In the genomic region with DNA sequence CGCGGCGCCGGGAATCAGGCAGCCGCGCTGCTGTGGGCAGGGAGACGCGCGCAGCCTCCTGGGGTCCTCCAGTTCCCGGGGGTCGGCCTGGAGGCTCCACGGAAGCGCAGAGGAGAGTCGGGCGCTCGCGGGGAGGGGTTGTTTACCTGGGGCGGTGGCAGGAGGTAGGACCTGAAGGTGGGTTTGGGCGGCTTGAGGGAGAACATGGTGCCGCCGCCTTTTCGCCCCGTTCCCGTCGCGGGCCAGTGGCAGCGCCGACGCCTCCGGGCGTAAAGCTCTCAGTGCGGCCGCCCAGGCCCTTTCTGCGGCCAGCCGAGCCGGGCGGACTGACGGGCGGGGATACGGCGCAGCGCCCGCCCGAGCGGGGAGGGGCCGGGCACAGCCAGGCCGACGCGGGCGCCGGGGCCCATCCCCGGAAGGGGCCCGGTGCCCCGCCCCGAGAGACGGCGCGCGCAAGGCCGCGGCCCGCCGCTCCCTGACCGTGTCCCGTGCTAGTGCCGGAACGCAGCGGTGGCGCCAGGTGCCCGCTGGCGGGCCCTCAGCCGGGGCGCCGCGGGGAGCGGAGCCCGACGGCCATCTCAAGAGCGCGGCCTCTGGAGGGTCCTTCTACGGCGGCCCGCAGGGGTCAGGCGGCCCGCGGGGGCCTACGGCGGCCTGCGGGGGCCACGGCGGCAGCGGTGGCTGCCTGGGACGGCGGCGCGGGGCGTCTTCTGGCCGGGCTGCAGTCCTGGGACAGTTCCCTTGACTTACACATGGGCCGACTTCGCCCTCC, we compare ENCODE assay signal across 1 cellular context.
TF ChIP-seq lines count a peak whose summit lies in the region.

A gene with protein sequence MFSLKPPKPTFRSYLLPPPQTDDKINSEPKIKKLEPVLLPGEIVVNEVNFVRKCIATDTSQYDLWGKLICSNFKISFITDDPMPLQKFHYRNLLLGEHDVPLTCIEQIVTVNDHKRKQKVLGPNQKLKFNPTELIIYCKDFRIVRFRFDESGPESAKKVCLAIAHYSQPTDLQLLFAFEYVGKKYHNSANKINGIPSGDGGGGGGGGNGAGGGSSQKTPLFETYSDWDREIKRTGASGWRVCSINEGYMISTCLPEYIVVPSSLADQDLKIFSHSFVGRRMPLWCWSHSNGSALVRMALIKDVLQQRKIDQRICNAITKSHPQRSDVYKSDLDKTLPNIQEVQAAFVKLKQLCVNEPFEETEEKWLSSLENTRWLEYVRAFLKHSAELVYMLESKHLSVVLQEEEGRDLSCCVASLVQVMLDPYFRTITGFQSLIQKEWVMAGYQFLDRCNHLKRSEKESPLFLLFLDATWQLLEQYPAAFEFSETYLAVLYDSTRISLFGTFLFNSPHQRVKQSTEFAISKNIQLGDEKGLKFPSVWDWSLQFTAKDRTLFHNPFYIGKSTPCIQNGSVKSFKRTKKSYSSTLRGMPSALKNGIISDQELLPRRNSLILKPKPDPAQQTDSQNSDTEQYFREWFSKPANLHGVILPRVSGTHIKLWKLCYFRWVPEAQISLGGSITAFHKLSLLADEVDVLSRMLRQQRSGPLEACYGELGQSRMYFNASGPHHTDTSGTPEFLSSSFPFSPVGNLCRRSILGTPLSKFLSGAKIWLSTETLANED (minus strand): TSS at position 328 of the 772 bp plus-strand sequence. CDS start 122 bp downstream, at position 206.

TF ChIP-seq in K562, 482 proteins besides CTCF, POLR2A, EP300 and RAD21 (continued from another document and continues in another):
- TF ChIP-seq, protein P1, sequence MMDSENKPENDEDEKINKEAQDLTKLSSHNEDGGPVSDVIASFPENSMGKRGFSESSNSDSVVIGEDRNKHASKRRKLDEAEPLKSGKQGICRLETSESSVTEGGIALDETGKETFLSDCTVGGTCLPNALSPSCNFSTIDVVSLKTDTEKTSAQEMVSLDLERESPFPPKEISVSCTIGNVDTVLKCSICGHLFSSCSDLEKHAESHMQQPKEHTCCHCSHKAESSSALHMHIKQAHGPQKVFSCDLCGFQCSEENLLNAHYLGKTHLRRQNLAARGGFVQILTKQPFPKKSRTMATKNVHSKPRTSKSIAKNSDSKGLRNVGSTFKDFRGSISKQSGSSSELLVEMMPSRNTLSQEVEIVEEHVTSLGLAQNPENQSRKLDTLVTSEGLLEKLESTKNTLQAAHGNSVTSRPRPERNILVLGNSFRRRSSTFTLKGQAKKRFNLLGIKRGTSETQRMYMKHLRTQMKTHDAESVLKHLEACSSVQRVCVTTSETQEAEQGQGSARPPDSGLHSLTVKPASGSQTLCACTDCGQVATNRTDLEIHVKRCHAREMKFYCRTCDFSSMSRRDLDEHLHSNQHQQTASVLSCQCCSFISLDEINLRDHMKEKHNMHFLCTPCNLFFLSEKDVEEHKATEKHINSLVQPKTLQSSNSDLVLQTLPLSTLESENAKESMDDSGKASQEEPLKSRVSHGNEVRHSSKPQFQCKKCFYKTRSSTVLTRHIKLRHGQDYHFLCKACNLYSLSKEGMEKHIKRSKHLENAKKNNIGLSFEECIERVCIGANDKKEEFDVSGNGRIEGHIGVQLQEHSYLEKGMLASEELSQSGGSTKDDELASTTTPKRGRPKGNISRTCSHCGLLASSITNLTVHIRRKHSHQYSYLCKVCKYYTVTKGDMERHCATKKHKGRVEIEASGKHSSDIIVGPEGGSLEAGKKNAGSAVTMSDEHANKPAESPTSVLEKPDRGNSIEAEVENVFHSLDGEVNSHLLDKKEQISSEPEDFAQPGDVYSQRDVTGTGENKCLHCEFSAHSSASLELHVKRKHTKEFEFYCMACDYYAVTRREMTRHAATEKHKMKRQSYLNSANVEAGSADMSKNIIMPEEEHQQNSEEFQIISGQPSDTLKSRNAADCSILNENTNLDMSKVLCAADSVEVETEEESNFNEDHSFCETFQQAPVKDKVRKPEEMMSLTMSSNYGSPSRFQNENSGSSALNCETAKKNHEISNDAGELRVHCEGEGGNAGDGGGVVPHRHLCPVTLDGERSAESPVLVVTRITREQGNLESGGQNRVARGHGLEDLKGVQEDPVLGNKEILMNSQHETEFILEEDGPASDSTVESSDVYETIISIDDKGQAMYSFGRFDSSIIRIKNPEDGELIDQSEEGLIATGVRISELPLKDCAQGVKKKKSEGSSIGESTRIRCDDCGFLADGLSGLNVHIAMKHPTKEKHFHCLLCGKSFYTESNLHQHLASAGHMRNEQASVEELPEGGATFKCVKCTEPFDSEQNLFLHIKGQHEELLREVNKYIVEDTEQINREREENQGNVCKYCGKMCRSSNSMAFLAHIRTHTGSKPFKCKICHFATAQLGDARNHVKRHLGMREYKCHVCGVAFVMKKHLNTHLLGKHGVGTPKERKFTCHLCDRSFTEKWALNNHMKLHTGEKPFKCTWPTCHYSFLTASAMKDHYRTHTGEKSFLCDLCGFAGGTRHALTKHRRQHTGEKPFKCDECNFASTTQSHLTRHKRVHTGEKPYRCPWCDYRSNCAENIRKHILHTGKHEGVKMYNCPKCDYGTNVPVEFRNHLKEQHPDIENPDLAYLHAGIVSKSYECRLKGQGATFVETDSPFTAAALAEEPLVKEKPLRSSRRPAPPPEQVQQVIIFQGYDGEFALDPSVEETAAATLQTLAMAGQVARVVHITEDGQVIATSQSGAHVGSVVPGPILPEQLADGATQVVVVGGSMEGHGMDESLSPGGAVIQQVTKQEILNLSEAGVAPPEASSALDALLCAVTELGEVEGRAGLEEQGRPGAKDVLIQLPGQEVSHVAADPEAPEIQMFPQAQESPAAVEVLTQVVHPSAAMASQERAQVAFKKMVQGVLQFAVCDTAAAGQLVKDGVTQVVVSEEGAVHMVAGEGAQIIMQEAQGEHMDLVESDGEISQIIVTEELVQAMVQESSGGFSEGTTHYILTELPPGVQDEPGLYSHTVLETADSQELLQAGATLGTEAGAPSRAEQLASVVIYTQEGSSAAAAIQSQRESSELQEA (IDR thresholded peaks at IDR 0.05; ENCODE audit: low read depth), result no peak
- TF ChIP-seq MAZ (CRISPR knock-in tag; conservative IDR thresholded peaks at IDR 0.05 in 1 of 2, IDR thresholded peaks at IDR 0.05 in 1 of 2) (peak; percentile 69 to 85), NCOA6 (IDR thresholded peaks at IDR 0.05) (peak; percentile 48; the same call in 1 of the 2 replicates), ZFP1 (CRISPR knock-in tag; IDR thresholded peaks at IDR 0.05) (no peak), ZNF551 (CRISPR knock-in tag; IDR thresholded peaks at IDR 0.05) (no peak), ZNF121 (CRISPR knock-in tag; conservative IDR thresholded peaks at IDR 0.05) (no peak), RBFOX2 (IDR thresholded peaks at IDR 0.05; ENCODE audit: low read depth, low read length) (peak; percentile 91), STAT5A (IDR thresholded peaks at IDR 0.05; ENCODE audit: borderline replicate concordance, low read length) (no peak), EP400 (IDR thresholded peaks at IDR 0.05) (peak; percentile 29; the same call in 1 of the 2 replicates), CBFA2T2 (conservative IDR thresholded peaks at IDR 0.05) (no peak), PML (IDR thresholded peaks at IDR 0.05; ENCODE audit: low read length) (no peak), SMAD3 (CRISPR knock-in tag; conservative IDR thresholded peaks at IDR 0.05) (no peak), NUFIP1 (IDR thresholded peaks at IDR 0.05; ENCODE audit: partially characterized antibody) (no peak), COPS2 (conservative IDR thresholded peaks at IDR 0.05) (no peak), KDM5B (IDR thresholded peaks at IDR 0.05; ENCODE audit: insufficient replicate concordance, low read depth, low read length) (peak; percentile 75), RNF2 (IDR thresholded peaks at IDR 0.05) (no peak; the same call in 1 of the 2 replicates), ZNF778 (CRISPR knock-in tag; IDR thresholded peaks at IDR 0.05) (no peak), NEUROD1 (IDR thresholded peaks at IDR 0.05; ENCODE audit: borderline replicate concordance, low read depth, low read length, partially characterized antibody) (no peak), GABPB2 (CRISPR knock-in tag; conservative IDR thresholded peaks at IDR 0.05) (no peak), MECOM (CRISPR knock-in tag; IDR thresholded peaks at IDR 0.05) (no peak), ZNF197 (CRISPR knock-in tag; IDR thresholded peaks at IDR 0.05; ENCODE audit: low read depth) (no peak), NFE2L1 (tag; IDR thresholded peaks at IDR 0.05; ENCODE audit: borderline replicate concordance, low read depth) (no peak), TAF7 (tag; IDR thresholded peaks at IDR 0.05) (peak; percentile 8; the same call in 1 of the 2 replicates), ZC3H8 (IDR thresholded peaks at IDR 0.05) (no peak), ZNF764 (CRISPR knock-in tag; IDR thresholded peaks at IDR 0.05; ENCODE audit: low read depth) (no peak), U2AF1 (optimal IDR thresholded peaks at IDR 0.05; ENCODE audit: low read depth, low read length) (no peak), ZNF175 (CRISPR knock-in tag; IDR thresholded peaks at IDR 0.05; ENCODE audit: low read depth) (no peak), NFYB (IDR thresholded peaks at IDR 0.05; ENCODE audit: extremely low read depth, insufficient read length) (no peak), ZNF75A (CRISPR knock-in tag; IDR thresholded peaks at IDR 0.05) (no peak), GTF2A2 (tag; IDR thresholded peaks at IDR 0.05) (no peak), GABPA (tag; conservative IDR thresholded peaks at IDR 0.05; ENCODE audit: low read depth) (peak; percentile 81)
- TF ChIP-seq, protein P2, sequence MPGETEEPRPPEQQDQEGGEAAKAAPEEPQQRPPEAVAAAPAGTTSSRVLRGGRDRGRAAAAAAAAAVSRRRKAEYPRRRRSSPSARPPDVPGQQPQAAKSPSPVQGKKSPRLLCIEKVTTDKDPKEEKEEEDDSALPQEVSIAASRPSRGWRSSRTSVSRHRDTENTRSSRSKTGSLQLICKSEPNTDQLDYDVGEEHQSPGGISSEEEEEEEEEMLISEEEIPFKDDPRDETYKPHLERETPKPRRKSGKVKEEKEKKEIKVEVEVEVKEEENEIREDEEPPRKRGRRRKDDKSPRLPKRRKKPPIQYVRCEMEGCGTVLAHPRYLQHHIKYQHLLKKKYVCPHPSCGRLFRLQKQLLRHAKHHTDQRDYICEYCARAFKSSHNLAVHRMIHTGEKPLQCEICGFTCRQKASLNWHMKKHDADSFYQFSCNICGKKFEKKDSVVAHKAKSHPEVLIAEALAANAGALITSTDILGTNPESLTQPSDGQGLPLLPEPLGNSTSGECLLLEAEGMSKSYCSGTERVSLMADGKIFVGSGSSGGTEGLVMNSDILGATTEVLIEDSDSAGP (CRISPR knock-in tag; IDR thresholded peaks at IDR 0.05), result no peak
- TF ChIP-seq, protein P3, sequence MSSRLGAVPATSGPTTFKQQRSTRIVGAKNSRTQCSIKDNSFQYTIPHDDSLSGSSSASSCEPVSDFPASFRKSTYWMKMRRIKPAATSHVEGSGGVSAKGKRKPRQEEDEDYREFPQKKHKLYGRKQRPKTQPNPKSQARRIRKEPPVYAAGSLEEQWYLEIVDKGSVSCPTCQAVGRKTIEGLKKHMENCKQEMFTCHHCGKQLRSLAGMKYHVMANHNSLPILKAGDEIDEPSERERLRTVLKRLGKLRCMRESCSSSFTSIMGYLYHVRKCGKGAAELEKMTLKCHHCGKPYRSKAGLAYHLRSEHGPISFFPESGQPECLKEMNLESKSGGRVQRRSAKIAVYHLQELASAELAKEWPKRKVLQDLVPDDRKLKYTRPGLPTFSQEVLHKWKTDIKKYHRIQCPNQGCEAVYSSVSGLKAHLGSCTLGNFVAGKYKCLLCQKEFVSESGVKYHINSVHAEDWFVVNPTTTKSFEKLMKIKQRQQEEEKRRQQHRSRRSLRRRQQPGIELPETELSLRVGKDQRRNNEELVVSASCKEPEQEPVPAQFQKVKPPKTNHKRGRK (tag; IDR thresholded peaks at IDR 0.05), result no peak
- TF ChIP-seq, protein P4, sequence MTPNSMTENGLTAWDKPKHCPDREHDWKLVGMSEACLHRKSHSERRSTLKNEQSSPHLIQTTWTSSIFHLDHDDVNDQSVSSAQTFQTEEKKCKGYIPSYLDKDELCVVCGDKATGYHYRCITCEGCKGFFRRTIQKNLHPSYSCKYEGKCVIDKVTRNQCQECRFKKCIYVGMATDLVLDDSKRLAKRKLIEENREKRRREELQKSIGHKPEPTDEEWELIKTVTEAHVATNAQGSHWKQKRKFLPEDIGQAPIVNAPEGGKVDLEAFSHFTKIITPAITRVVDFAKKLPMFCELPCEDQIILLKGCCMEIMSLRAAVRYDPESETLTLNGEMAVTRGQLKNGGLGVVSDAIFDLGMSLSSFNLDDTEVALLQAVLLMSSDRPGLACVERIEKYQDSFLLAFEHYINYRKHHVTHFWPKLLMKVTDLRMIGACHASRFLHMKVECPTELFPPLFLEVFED (CRISPR knock-in tag; conservative IDR thresholded peaks at IDR 0.05), result no peak
- TF ChIP-seq, protein P5, sequence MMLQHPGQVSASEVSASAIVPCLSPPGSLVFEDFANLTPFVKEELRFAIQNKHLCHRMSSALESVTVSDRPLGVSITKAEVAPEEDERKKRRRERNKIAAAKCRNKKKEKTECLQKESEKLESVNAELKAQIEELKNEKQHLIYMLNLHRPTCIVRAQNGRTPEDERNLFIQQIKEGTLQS (IDR thresholded peaks at IDR 0.05), result no peak
- TF ChIP-seq, protein P5 (CRISPR knock-in tag; conservative IDR thresholded peaks at IDR 0.05), result no peak
- TF ChIP-seq, protein P6, sequence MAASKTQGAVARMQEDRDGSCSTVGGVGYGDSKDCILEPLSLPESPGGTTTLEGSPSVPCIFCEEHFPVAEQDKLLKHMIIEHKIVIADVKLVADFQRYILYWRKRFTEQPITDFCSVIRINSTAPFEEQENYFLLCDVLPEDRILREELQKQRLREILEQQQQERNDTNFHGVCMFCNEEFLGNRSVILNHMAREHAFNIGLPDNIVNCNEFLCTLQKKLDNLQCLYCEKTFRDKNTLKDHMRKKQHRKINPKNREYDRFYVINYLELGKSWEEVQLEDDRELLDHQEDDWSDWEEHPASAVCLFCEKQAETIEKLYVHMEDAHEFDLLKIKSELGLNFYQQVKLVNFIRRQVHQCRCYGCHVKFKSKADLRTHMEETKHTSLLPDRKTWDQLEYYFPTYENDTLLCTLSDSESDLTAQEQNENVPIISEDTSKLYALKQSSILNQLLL (CRISPR knock-in tag; IDR thresholded peaks at IDR 0.05; ENCODE audit: borderline replicate concordance), result no peak
- TF ChIP-seq, protein P7, sequence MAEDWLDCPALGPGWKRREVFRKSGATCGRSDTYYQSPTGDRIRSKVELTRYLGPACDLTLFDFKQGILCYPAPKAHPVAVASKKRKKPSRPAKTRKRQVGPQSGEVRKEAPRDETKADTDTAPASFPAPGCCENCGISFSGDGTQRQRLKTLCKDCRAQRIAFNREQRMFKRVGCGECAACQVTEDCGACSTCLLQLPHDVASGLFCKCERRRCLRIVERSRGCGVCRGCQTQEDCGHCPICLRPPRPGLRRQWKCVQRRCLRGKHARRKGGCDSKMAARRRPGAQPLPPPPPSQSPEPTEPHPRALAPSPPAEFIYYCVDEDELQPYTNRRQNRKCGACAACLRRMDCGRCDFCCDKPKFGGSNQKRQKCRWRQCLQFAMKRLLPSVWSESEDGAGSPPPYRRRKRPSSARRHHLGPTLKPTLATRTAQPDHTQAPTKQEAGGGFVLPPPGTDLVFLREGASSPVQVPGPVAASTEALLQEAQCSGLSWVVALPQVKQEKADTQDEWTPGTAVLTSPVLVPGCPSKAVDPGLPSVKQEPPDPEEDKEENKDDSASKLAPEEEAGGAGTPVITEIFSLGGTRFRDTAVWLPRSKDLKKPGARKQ (CRISPR knock-in tag; IDR thresholded peaks at IDR 0.05), result no peak
- TF ChIP-seq, protein P8, sequence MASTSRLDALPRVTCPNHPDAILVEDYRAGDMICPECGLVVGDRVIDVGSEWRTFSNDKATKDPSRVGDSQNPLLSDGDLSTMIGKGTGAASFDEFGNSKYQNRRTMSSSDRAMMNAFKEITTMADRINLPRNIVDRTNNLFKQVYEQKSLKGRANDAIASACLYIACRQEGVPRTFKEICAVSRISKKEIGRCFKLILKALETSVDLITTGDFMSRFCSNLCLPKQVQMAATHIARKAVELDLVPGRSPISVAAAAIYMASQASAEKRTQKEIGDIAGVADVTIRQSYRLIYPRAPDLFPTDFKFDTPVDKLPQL (IDR thresholded peaks at IDR 0.05; ENCODE audit: extremely low read depth, insufficient read length), result no peak
